Comparison of ENCODE assay signal across 10 cellular contexts in genomic region chr2:127108090-127108523, GRCh38. TPM values are rescaled to one million over a fixed set of nuclear protein-coding genes. Genes with fewer than 3 reads are reported as not detected.
DNase-seq lines count a peak whose midpoint lies in the region; ATAC-seq and TF ChIP-seq lines count a peak whose summit lies in the region.
"Had no signal": no experiment of that assay in that cellular context is flagged by ENCODE, and none has a peak within 500 bp of the region (broad histone marks: within the 10 kb centered on the region; RNA-seq: fewer than 3 reads in every experiment).

No MANE protein-coding gene starts in this region.

- H3K9ac ChIP-seq in KMS-11, result no peak overlapping the region
- no peak overlapping the region for H3K9ac ChIP-seq in neural progenitor cell

- H3K4me2 ChIP-seq in KMS-11 (no peak overlapping the region), neural progenitor cell (peak overlapping the region; percentile 93)

- no peaks in the 10 kb centered on the region for H4K20me1 ChIP-seq in KMS-11 (ENCODE audit: insufficient read depth)
- no peaks in the 10 kb centered on the region for H4K20me1 ChIP-seq in neural progenitor cell (ENCODE audit: low read depth)

- no peak for ATAC-seq in effector memory CD8-positive, alpha-beta T cell (replicated peaks)
- ATAC-seq in GM21367 (IDR thresholded peaks at IDR 0.05; ENCODE audit: unreplicated experiment), result no peak
- ATAC-seq in GM21825 (IDR thresholded peaks at IDR 0.05; ENCODE audit: unreplicated experiment), result no peak
- no peak for ATAC-seq in HG03460 (IDR thresholded peaks at IDR 0.05; ENCODE audit: unreplicated experiment)

- peaks cover 3% of the 10 kb centered on the region for H3K36me3 Mint-ChIP-seq in effector memory CD8-positive, alpha-beta T cell (ENCODE audit: insufficient read depth)
- no peaks in the 10 kb centered on the region for H3K36me3 Mint-ChIP-seq in neural progenitor cell

- peak overlapping the region; percentile 92 to 94 for H3K4me3 Mint-ChIP-seq in effector memory CD8-positive, alpha-beta T cell
- H3K4me3 Mint-ChIP-seq in neural progenitor cell, result peak overlapping the region; percentile 87

- H3K36me3 ChIP-seq in BE2C (no peaks in the 10 kb centered on the region), KMS-11 (ENCODE audit: insufficient read depth) (no peaks in the 10 kb centered on the region), neural progenitor cell (no peaks in the 10 kb centered on the region)
- H3K36me3 ChIP-seq: ascending aorta had no signal

- H3K9me3 ChIP-seq in BE2C, result no peaks in the 10 kb centered on the region
- H3K9me3 ChIP-seq in neural progenitor cell (ENCODE audit: low read depth), result no peaks in the 10 kb centered on the region
- H3K9me3 ChIP-seq: ascending aorta had no signal

- TF ChIP-seq CTCF in BE2C (IDR thresholded peaks at IDR 0.05; ENCODE audit: low read depth, low read length) (no peak), KMS-11 (conservative IDR thresholded peaks at IDR 0.05; ENCODE audit: low read depth, low read length) (no peak), neural progenitor cell (IDR thresholded peaks at IDR 0.05) (no peak)

- no peak overlapping the region for H3K27ac Mint-ChIP-seq in effector memory CD8-positive, alpha-beta T cell
- H3K27ac Mint-ChIP-seq in neural progenitor cell, result no peak overlapping the region

- H3K4me3 ChIP-seq in BE2C (ENCODE audit: low read depth, low read length) (peak overlapping the region; percentile 74), KMS-11 (IDR thresholded peaks at IDR 0.05; ENCODE audit: insufficient read depth, low read depth, low read length) (no peak overlapping the region), neural progenitor cell (peak overlapping the region; percentile 61)

- H3K27ac ChIP-seq in KMS-11, result no peak overlapping the region
- no peak overlapping the region for H3K27ac ChIP-seq in neural progenitor cell

- H2AFZ ChIP-seq in KMS-11 (ENCODE audit: low read depth), result peak overlapping the region; percentile 81; the same call in 1 of the 2 replicates
- peak overlapping the region; percentile 61 for H2AFZ ChIP-seq in neural progenitor cell (replicated peaks)

- H3K27me3 Mint-ChIP-seq in effector memory CD8-positive, alpha-beta T cell, result peaks cover 13 to 31% of the 10 kb centered on the region in 2 donors
- peaks cover 13% of the 10 kb centered on the region for H3K27me3 Mint-ChIP-seq in neural progenitor cell (ENCODE audit: insufficient read depth, low read depth)

- H3K4me1 ChIP-seq in BE2C (peaks cover 6% of the 10 kb centered on the region; the same call in 1 of the 2 replicates), KMS-11 (ENCODE audit: low read depth, poor library complexity, severe bottlenecking) (no peaks in the 10 kb centered on the region), neural progenitor cell (peaks cover 20% of the 10 kb centered on the region)
- H3K4me1 ChIP-seq: ascending aorta had no signal

- H3K79me2 ChIP-seq in KMS-11 (ENCODE audit: insufficient read depth, low read depth) (no peaks in the 10 kb centered on the region), neural progenitor cell (ENCODE audit: low read depth) (peaks cover 19% of the 10 kb centered on the region)

- H3K27me3 ChIP-seq in BE2C (no peaks in the 10 kb centered on the region), KMS-11 (ENCODE audit: insufficient read depth, low read depth) (no peaks in the 10 kb centered on the region), neural progenitor cell (peaks cover 8% of the 10 kb centered on the region)
- H3K27me3 ChIP-seq: ascending aorta had no signal

- no peaks in the 10 kb centered on the region for H3K9me3 Mint-ChIP-seq in effector memory CD8-positive, alpha-beta T cell
- H3K9me3 Mint-ChIP-seq in neural progenitor cell, result no peaks in the 10 kb centered on the region

- no peak for DNase-seq in BE2C
- DNase-seq in effector memory CD8-positive, alpha-beta T cell, result no peak
- DNase-seq in neural progenitor cell (ENCODE audit: low spot score), result no peak
- no peak for DNase-seq in NCI-H187 treated with DMSO at 0.1 percent for 48 hours (lab: John Stamatoyannopoulos, UW)
- DNase-seq: GDM1 had no signal

- H3K4me1 Mint-ChIP-seq in effector memory CD8-positive, alpha-beta T cell (ENCODE audit: low read depth in 2 of 2), result peaks cover 0 to 5% of the 10 kb centered on the region in 2 donors
- peaks cover 21% of the 10 kb centered on the region for H3K4me1 Mint-ChIP-seq in neural progenitor cell

- peaks cover 20% of the 10 kb centered on the region for H3F3A ChIP-seq in neural progenitor cell (ENCODE audit: low read depth)

RNA-seq across cellular contexts. Expression of gene BIN1, which starts 1.2 kb away (rescaled TPM):
- polyA plus RNA-seq in BE2C (2012; ENCODE audit: insufficient read depth, insufficient read length, low read depth), result 83.3 TPM
- 26.9 and 55.9 TPM in 2 replicates for total RNA-seq in neural progenitor cell (ENCODE audit: low replicate concordance)
